ENCODE assay signal across 26 cellular contexts in the genomic region with DNA sequence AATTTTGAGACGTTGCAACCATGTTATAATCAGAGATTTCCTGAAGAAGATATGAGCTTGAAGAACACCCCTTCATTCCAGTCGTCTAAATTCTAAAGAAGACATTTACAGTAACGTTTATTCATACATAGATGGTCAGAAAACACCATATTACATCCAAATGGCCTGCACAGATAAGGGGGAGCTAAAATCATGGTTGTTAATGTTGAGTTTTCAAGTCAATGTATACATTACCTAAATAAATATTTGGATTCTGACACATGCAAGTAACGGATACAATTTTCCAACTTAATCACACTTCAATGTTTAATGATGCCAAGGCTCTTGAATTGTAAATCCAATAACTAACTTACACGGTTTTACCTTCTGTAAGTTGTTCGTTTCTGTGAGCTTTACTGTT.
"Had no signal": no experiment of that assay in that cellular context is flagged by ENCODE, and none has a peak within 500 bp of the region (broad histone marks: within the 10 kb centered on the region; RNA-seq: fewer than 3 reads in every experiment).

No MANE protein-coding gene starts in this region.

- H3K27ac ChIP-seq: left lung, lower lobe of right lung, pancreas, prostate gland, skin epidermis, spleen, suprapubic skin, thoracic aorta, tibial artery, uterus had no signal

- H3K4me1 ChIP-seq: left lung, lower lobe of right lung, pancreas, prostate gland, spleen, suprapubic skin, tibial artery, uterus had no signal

- H3K36me3 ChIP-seq: left lung, lower lobe of right lung, pancreas, prostate gland, spleen, suprapubic skin, thoracic aorta, tibial artery, uterus had no signal

- H3K27me3 ChIP-seq: left lung, pancreas, spleen, suprapubic skin, tibial artery, uterus had no signal

- ATAC-seq: left colon; left lung; lower lobe of right lung; naive thymus-derived CD8-positive, alpha-beta T cell; pancreas; right cardiac atrium; sciatic nerve; stimulated activated effector memory CD8-positive, alpha-beta T cell treated with anti-CD3 and anti-CD28 coated beads, Interleukin-12 subunit alpha, Interleukin-12 subunit beta, amount 100 ng/mL, for 72 hours had no signal

- DNase-seq: hypothalamus; immature natural killer cell; kidney; left colon; left lung; lower lobe of right lung; mammary epithelial cell; mesenchymal stem cell; naive thymus-derived CD8-positive, alpha-beta T cell; nucleus accumbens; pancreas; posterior cingulate gyrus; retina; right cardiac atrium; spleen; stimulated activated CD4-positive, alpha-beta T cell treated with anti-CD3 and anti-CD28 coated beads, Interleukin-4, amount 100 ng/mL, for 24 hours; stimulated activated naive CD4-positive, alpha-beta T cell; tibial artery; uterus had no signal

- H3K4me3 ChIP-seq: left lung, lower lobe of right lung, pancreas, prostate gland, skin epidermis, spleen, suprapubic skin, thoracic aorta, tibial artery, uterus had no signal

- FAIRE-seq: islet of Langerhans, kidney, pancreas had no signal

- H3K9me3 ChIP-seq: lower lobe of right lung, pancreas, prostate gland, suprapubic skin, thoracic aorta, tibial artery, uterus had no signal
